In the genomic region with DNA sequence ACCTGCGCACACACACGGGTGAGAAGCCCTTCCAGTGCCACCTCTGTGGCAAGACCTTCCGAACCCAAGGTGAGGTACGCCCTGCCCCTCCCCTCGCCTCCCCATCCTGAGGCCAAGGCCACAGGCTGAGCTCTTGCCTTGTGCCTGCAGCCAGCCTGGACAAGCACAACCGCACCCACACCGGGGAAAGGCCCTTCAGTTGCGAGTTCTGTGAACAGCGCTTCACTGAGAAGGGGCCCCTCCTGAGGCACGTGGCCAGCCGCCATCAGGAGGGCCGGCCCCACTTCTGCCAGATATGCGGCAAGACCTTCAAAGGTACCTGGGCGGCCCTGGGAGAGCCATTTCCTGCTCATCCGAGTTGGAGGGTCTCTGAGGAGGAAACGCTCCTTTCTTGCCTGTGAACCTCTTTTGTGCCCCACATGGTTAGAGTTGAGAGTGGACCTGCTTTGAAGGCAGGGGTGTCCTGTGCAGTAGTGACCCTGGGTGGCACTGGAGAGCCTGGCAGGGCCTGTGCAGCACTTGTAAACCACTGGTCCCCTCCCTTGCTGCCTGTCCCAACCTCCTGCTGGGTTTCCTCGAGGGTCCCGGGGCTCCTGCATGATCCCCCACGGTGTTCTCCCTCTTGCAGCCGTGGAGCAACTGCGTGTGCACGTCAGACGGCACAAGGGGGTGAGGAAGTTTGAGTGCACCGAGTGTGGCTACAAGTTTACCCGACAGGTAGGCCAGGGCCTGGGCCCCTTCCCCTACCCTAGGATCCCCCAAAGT, we compare ENCODE assay signal across 18 cellular contexts. TPM values are rescaled to one million over a fixed set of nuclear protein-coding genes. Genes with fewer than 3 reads are reported as not detected.
DNase-seq lines count a peak whose midpoint lies in the region; ATAC-seq, FAIRE-seq and TF ChIP-seq lines count a peak whose summit lies in the region.
"Had no signal": no experiment of that assay in that cellular context is flagged by ENCODE, and none has a peak within 500 bp of the region (broad histone marks: within the 10 kb centered on the region; RNA-seq: fewer than 3 reads in every experiment).

No MANE protein-coding gene starts in this region.

- no peaks in the 10 kb centered on the region for H3K27me3 ChIP-seq in heart right ventricle
- H3K27me3 ChIP-seq: tibial nerve had no signal

- H3K27me3 Mint-ChIP-seq in chondrocyte (ENCODE audit: low read depth) (no peaks in the 10 kb centered on the region), type B pancreatic cell (no peaks in the 10 kb centered on the region)
- H3K27me3 Mint-ChIP-seq: memory B cell had no signal

- H3K4me1 ChIP-seq in heart right ventricle (peaks cover 27 to 83% (median 72%) of the 10 kb centered on the region in 9 donors), mucosa of descending colon (ENCODE audit: low read depth) (peaks cover under 1% of the 10 kb centered on the region)
- H3K4me1 ChIP-seq: HAP-1 had no signal

- DNase-seq in heart right ventricle = no peak
- DNase-seq in Right ventricle myocardium inferior (ENCODE audit: missing footprints) = no peak
- no peak for DNase-seq in chondrocyte (ENCODE audit: low spot score)
- DNase-seq in mucosa of descending colon = no peak
- no peak for DNase-seq in type B pancreatic cell (ENCODE audit: extremely low spot score, unreplicated experiment)
- no peak for DNase-seq in D721Med (ENCODE audit: insufficient read length, low spot score)
- DNase-seq in coronary artery (ENCODE audit: low spot score) = no peak
- no peak for DNase-seq in nucleus accumbens (lab: John Stamatoyannopoulos, UW)
- DNase-seq: DMS 273 treated with DMSO at 0.1 percent for 48 hours, erythroblast, NCI-H187 treated with DMSO at 0.1 percent for 48 hours had no signal

- no peak for TF ChIP-seq CTCF in heart right ventricle (IDR thresholded peaks at IDR 0.05)
- no peak for TF ChIP-seq CTCF in chondrocyte (IDR thresholded peaks at IDR 0.05)
- TF ChIP-seq CTCF in mucosa of descending colon (IDR thresholded peaks at IDR 0.05) = no peak
- no peak for TF ChIP-seq CTCF in type B pancreatic cell (conservative IDR thresholded peaks at IDR 0.05)
- no peak for TF ChIP-seq CTCF in D721Med (IDR thresholded peaks at IDR 0.05; ENCODE audit: insufficient read depth, missing control alignments)
- TF ChIP-seq CTCF in coronary artery (IDR thresholded peaks at IDR 0.05) = no peak

- no peak for ATAC-seq in heart right ventricle
- no peak for ATAC-seq in Right ventricle myocardium inferior
- peak; percentile 25 for ATAC-seq in mucosa of descending colon

- H3K4me3 ChIP-seq in heart right ventricle (no peak overlapping the region), mucosa of descending colon (no peak overlapping the region), coronary artery (no peak overlapping the region)
- H3K4me3 ChIP-seq: HAP-1, tibial nerve had no signal

- H3K27ac ChIP-seq in heart right ventricle (peak overlapping the region in 8 of 10 donors; percentile 0 to 68 (median 47)), coronary artery (peak overlapping the region in 1 of 2 donors; percentile 37)
- H3K27ac ChIP-seq: HL-60, tibial nerve had no signal

- H3K36me3 ChIP-seq in heart right ventricle (peaks cover 0 to 76% (median 35%) of the 10 kb centered on the region in 9 donors), mucosa of descending colon (ENCODE audit: low read depth) (peaks cover 4% of the 10 kb centered on the region)

- 77 to 80% methylated on average over 25 of the region's 25 CpGs for WGBS in heart right ventricle, 2 donors

- H3K4me3 Mint-ChIP-seq in chondrocyte (ENCODE audit: unreplicated experiment) = no peak overlapping the region
- no peak overlapping the region for H3K4me3 Mint-ChIP-seq in type B pancreatic cell
- H3K4me3 Mint-ChIP-seq: memory B cell; T-helper 1 cell treated with Interleukin-12 subunit alpha and Interleukin-12 subunit beta and Interleukin-4 antibody, amounts not matched to agents 30 μg/mL and 1 μg/mL, for 36 hours had no signal

- no peaks in the 10 kb centered on the region for H3K4me1 Mint-ChIP-seq in chondrocyte (ENCODE audit: low read depth)
- no peaks in the 10 kb centered on the region for H3K4me1 Mint-ChIP-seq in type B pancreatic cell (ENCODE audit: unreplicated experiment)

- H3K36me3 Mint-ChIP-seq in chondrocyte (ENCODE audit: low read depth) (peaks cover 3% of the 10 kb centered on the region), type B pancreatic cell (no peaks in the 10 kb centered on the region)

- H3K9me3 ChIP-seq in heart right ventricle (no peaks in the 10 kb centered on the region), mucosa of descending colon (no peaks in the 10 kb centered on the region)
- H3K9me3 ChIP-seq: HAP-1, tibial nerve had no signal

- no peak for FAIRE-seq in D721Med (lab: Jason Lieb, UNC)

- H3K9me3 Mint-ChIP-seq in chondrocyte (ENCODE audit: low read depth) (no peaks in the 10 kb centered on the region), type B pancreatic cell (no peaks in the 10 kb centered on the region)
- H3K9me3 Mint-ChIP-seq: memory B cell; T-helper 1 cell treated with Interleukin-12 subunit alpha and Interleukin-12 subunit beta and Interleukin-4 antibody, amounts not matched to agents 30 μg/mL and 1 μg/mL, for 36 hours had no signal

- H3K27ac Mint-ChIP-seq in chondrocyte (ENCODE audit: unreplicated experiment) = peak overlapping the region; percentile 45
- H3K27ac Mint-ChIP-seq in type B pancreatic cell = peak overlapping the region; percentile 56
- H3K27ac Mint-ChIP-seq: T-helper 1 cell treated with Interleukin-12 subunit alpha and Interleukin-12 subunit beta and Interleukin-4 antibody, amounts not matched to agents 30 μg/mL and 1 μg/mL, for 36 hours had no signal

- intact Hi-C loops in heart right ventricle (cut with DNase I) (no loop called here), Right ventricle myocardium inferior (cut with DNase I) (no loop called here), mucosa of descending colon (cut with DNase I, micrococcal nuclease) (no loop called here)

RNA-seq across cellular contexts. Expression of a gene that starts 8.5 kb away (rescaled TPM):
- 10 to 100 TPM in 6 of 10 donors, 1 to 10 TPM in 4; 7.3 to 16.6 (median 11.0) TPM for total RNA-seq in heart right ventricle
- 10 to 100 TPM; 18.3 to 41.5 TPM for polyA plus RNA-seq in heart right ventricle
- 15.1 TPM for total RNA-seq in Right ventricle myocardium inferior
- 19.9 to 27.4 TPM (median 23.7 TPM) in 3 replicates for total RNA-seq in chondrocyte
- total RNA-seq in mucosa of descending colon = 10 to 100 TPM; 36.8 to 53.9 (median 42.3) TPM
- 30.7 and 44.2 TPM in 2 replicates for total RNA-seq in type B pancreatic cell (ENCODE audit: low replicate concordance)

RNA-seq across cellular contexts. Expression of a gene that starts 14.4 kb away (rescaled TPM):
- total RNA-seq in heart right ventricle = 10 to 100 TPM; 49.5 to 93.3 (median 70.4) TPM
- polyA plus RNA-seq in heart right ventricle = 10 to 100 TPM; 20.4 to 22.3 TPM
- total RNA-seq in Right ventricle myocardium inferior = 102 TPM
- 34.3 to 39.6 TPM (median 38.3 TPM) in 3 replicates for total RNA-seq in chondrocyte
- 10 to 100 TPM in 2 of 3 donors, 1 to 10 TPM in 1; 8.7 to 68.2 (median 10.7) TPM for total RNA-seq in mucosa of descending colon
- total RNA-seq in type B pancreatic cell (ENCODE audit: low replicate concordance) = 13.6 and 15.1 TPM in 2 replicates

RNA-seq across cellular contexts. Expression of a gene that starts 25.2 kb away (rescaled TPM):
- total RNA-seq in heart right ventricle (10 to 100 TPM in 1 of 10 donors, 1 to 10 TPM in 9; 5.9 to 12.2 (median 8.0) TPM), Right ventricle myocardium inferior (8.0 TPM), chondrocyte (22.2 to 25.6 TPM (median 23.9 TPM) in 3 replicates), mucosa of descending colon (10 to 100 TPM in 1 of 3 donors, 1 to 10 TPM in 2; 6.6 to 21.5 (median 8.9) TPM), type B pancreatic cell (ENCODE audit: low replicate concordance) (14.7 and 21.2 TPM in 2 replicates)
- 1 to 10 TPM; 3.7 to 5.2 TPM for polyA plus RNA-seq in heart right ventricle

RNA-seq across cellular contexts. Expression of a gene that starts 33.2 kb away (rescaled TPM):
- total RNA-seq in heart right ventricle (not detected), Right ventricle myocardium inferior (not detected), chondrocyte (not detected in 3 replicates), mucosa of descending colon (under 1 TPM in 2 of 3 donors, not detected in 1; 0.13 to 0.14 TPM), type B pancreatic cell (ENCODE audit: low replicate concordance) (not detected in 2 replicates)
- polyA plus RNA-seq in heart right ventricle = not detected
- total RNA-seq: osteocyte, RPMI7951 had no signal

RNA-seq across cellular contexts. Expression of a gene that starts 34.0 kb away (rescaled TPM):
- 10 to 100 TPM; 13.5 to 19.3 (median 15.3) TPM for total RNA-seq in heart right ventricle
- 1 to 10 TPM; 3.0 to 5.9 TPM for polyA plus RNA-seq in heart right ventricle
- total RNA-seq in Right ventricle myocardium inferior = 12.6 TPM
- total RNA-seq in chondrocyte = 24.0 to 32.3 TPM (median 27.0 TPM) in 3 replicates
- 10 to 100 TPM; 20.0 to 28.3 (median 21.1) TPM for total RNA-seq in mucosa of descending colon
- total RNA-seq in type B pancreatic cell (ENCODE audit: low replicate concordance) = 32.9 and 43.0 TPM in 2 replicates
